1 cellular context compared by ENCODE assay signal in the genomic region with DNA sequence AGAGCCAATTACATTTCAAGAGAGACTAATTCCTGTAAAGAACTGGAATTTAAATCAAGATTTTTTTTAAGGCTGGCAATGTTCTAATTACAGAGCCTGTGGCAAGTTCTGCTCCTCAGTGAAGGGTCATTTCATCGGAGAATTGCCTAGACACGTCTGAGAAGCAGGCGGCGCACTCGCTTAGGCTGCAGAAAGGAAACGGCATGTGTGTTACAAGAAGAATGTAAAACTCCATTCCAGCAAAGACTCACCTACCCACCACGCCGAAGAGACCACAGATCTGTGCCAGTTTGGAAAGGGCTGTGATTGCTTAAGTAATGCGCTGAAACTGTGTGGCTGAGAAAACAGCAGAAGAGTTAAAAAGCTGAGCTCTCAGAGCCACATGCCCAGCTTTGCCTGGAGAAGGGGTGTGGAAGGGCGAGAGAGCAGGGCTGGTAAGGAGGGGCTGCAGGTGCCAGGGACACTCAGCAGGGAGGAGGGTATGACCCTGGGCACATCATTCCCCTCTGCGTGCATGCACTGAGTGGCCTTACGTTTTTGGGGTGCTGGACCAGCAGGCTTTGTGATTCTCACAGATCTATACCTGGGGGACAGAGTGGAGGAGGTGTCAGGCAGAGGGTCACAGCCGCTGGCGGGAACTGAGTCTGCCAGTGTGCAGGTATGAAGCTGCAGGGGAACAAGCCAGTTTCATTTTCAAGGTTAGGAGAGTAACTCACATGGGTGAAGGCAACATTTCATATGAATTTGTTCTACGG.
TF ChIP-seq lines count a peak whose summit lies in the region.

No MANE protein-coding gene starts in this region.

TF ChIP-seq in H1, 55 proteins besides CTCF, POLR2A, EP300 and RAD21 (continued from another document):
- TF ChIP-seq JUND (IDR thresholded peaks at IDR 0.05; ENCODE audit: low read length) (no peak), CHD1 (IDR thresholded peaks at IDR 0.05; ENCODE audit: low read depth, low read length) (no peak), POU5F1 (IDR thresholded peaks at IDR 0.05; ENCODE audit: low read depth, low read length) (no peak), TAF1 (IDR thresholded peaks at IDR 0.05; ENCODE audit: low read depth, low read length) (no peak), CTBP2 (IDR thresholded peaks at IDR 0.05; ENCODE audit: borderline replicate concordance, insufficient read depth, insufficient read length, low read length) (no peak), GABPA (IDR thresholded peaks at IDR 0.05; ENCODE audit: borderline replicate concordance, insufficient read depth, low read length) (no peak), ASH2L (IDR thresholded peaks at IDR 0.05; ENCODE audit: low read length) (no peak), JUN (IDR thresholded peaks at IDR 0.05; ENCODE audit: low read depth, low read length) (no peak), SP1 (IDR thresholded peaks at IDR 0.05; ENCODE audit: low read depth, low read length) (no peak), EGR1 (IDR thresholded peaks at IDR 0.05; ENCODE audit: borderline replicate concordance, low read depth, low read length) (no peak), BRCA1 (IDR thresholded peaks at IDR 0.05; ENCODE audit: low read depth, low read length) (no peak), CEBPB (IDR thresholded peaks at IDR 0.05; ENCODE audit: low read depth, low read length) (no peak)
- TF ChIP-seq, protein P1, sequence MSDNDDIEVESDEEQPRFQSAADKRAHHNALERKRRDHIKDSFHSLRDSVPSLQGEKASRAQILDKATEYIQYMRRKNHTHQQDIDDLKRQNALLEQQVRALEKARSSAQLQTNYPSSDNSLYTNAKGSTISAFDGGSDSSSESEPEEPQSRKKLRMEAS (IDR thresholded peaks at IDR 0.05) = no peak
TF ChIP-seq in H1: peak in this region for 0.
